In the genomic region with DNA sequence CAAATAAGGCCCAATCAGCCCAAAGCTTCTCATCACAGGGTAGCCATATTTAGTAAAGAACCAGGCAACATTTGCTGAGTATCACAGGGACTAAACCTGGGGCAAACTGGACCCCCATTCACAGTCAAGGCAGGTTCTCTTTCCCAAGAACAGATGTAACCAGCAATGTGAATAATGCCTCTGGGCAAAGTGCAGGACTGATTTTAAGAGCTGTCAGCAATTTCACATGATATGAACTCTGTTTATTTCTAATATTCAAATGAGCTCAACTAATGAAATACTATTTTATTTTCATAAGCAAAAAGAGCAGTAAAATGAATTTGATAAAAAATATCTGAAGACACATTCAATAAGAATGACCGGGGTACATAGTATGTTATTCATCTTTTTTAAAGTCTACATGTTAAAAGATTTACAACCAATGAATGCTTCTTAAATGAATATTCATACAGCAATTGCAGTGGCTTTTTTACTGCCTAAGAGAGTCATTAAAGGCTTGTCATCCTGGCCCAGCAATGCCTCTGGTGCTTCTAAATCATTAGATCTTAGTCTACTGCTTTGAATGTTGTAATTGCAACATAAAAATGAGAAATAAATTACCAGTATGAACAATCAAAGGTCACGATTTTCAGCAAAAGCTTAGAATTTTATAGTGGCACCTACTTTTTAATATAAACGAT, we compare ENCODE assay signal across 20 cellular contexts.
DNase-seq lines count a peak whose midpoint lies in the region; ATAC-seq, FAIRE-seq and TF ChIP-seq lines count a peak whose summit lies in the region.
"Had no signal": no experiment of that assay in that cellular context is flagged by ENCODE, and none has a peak within 500 bp of the region (broad histone marks: within the 10 kb centered on the region; RNA-seq: fewer than 3 reads in every experiment).

No MANE protein-coding gene starts in this region.

- in situ Hi-C loops in HepG2 (cut with HindIII; ENCODE audit: extremely low pct_ligation_motif_present, low pct_unique_long_range_greater_than_20kb) = no loop called here

- H3K9me3 ChIP-seq in HepG2 (ENCODE audit: low read length) (no peaks in the 10 kb centered on the region), right lobe of liver (no peaks in the 10 kb centered on the region), lower lobe of right lung (no peaks in the 10 kb centered on the region)
- H3K9me3 ChIP-seq: HAP-1 had no signal

- TF ChIP-seq EP300 in HepG2 (IDR thresholded peaks at IDR 0.05; ENCODE audit: low read depth in 2 of 2, low read length in 2 of 2) (no peak), HepG2 (CRISPR knock-in tag; IDR thresholded peaks at IDR 0.05; ENCODE audit: borderline replicate concordance) (no peak)

- POLR2A ChIA-PET in HepG2 (lab: Yijun Ruan, JAX) = no interaction called here

- TF ChIP-seq POLR2A in HepG2 (IDR thresholded peaks at IDR 0.05; ENCODE audit: insufficient read depth in 1 of 2, low read depth in 2 of 2, low read length in 2 of 2) = no peak
- TF ChIP-seq POLR2A in right lobe of liver (IDR thresholded peaks at IDR 0.05) = no peak

- H3K27me3 ChIP-seq in HepG2 (ENCODE audit: control insufficient read depth in 1 of 2, insufficient read depth in 2 of 2, low read length in 2 of 2) (no peaks in the 10 kb centered on the region), right lobe of liver (no peaks in the 10 kb centered on the region), lower lobe of right lung (ENCODE audit: low read depth) (no peaks in the 10 kb centered on the region)

- H3K4me3 ChIP-seq in HepG2 (replicated peaks in 1 of 3; ENCODE audit: insufficient read depth in 1 of 3, low read depth in 2 of 3, low read length in 3 of 3) (no peak overlapping the region), right lobe of liver (no peak overlapping the region), lower lobe of right lung (no peak overlapping the region)
- H3K4me3 ChIP-seq: HAP-1 had no signal

- FAIRE-seq in HepG2 (lab: Jason Lieb, UNC) = no peak
- FAIRE-seq: GM19239 had no signal

- H2AFZ ChIP-seq in HepG2 (ENCODE audit: low read length) = no peak overlapping the region

- intact Hi-C loops in HepG2 (cut with micrococcal nuclease; ENCODE audit: unreplicated experiment) = no loop called here
- intact Hi-C loops in right lobe of liver (cut with DNase I) = no loop called here
- intact Hi-C loops in lower lobe of right lung (cut with DNase I) = no loop called here

- DNase-seq in HepG2 (ENCODE audit: low spot score) (no peak), right lobe of liver (no peak), NCI-H526 treated with DMSO at 0.1 percent for 48 hours (lab: John Stamatoyannopoulos, UW) (peak; percentile 13), glutamatergic neuron (no peak), NCI-H226 (no peak), lower lobe of right lung (no peak)
- DNase-seq: DMS53, GDM1, MM.1S, NCI-H1092, PC-3, Right ventricle myocardium superior, SW 1271 had no signal

- TF ChIP-seq CTCF in HepG2 (CRISPR knock-in tag; IDR thresholded peaks at IDR 0.05) (no peak), right lobe of liver (IDR thresholded peaks at IDR 0.05) (no peak), glutamatergic neuron (IDR thresholded peaks at IDR 0.05; ENCODE audit: partially characterized antibody, unreplicated experiment) (no peak), lower lobe of right lung (IDR thresholded peaks at IDR 0.05) (no peak)

- CTCF ChIA-PET in HepG2 (lab: Yijun Ruan, JAX; ENCODE audit: low intra/inter-chr PET ratio, low total read pairs) = no interaction called here

- no peak overlapping the region for H3K4me3 Mint-ChIP-seq in glutamatergic neuron (ENCODE audit: unreplicated experiment)
- H3K4me3 Mint-ChIP-seq: B cell, CD14-positive monocyte had no signal

- ATAC-seq in HepG2 (no peak), right lobe of liver (no peak), GM19397 (IDR thresholded peaks at IDR 0.05; ENCODE audit: unreplicated experiment) (no peak), HG03139 (IDR thresholded peaks at IDR 0.05; ENCODE audit: unreplicated experiment) (no peak), lower lobe of right lung (no peak)
- ATAC-seq: PC-3 had no signal

- whole genome bisulfite sequencing in HepG2 (ENCODE audit: low lambda C conversion rate) = 89% methylated on average over 3 of the region's 3 CpGs
- 86% methylated on average over 3 of the region's 3 CpGs for WGBS in right lobe of liver (ENCODE audit: insufficient coverage, low coverage, low lambda C conversion rate, missing lambda C conversion rate)

- no peaks in the 10 kb centered on the region for H3K36me3 Mint-ChIP-seq in glutamatergic neuron (ENCODE audit: unreplicated experiment)

- H3K4me1 ChIP-seq in HepG2 (ENCODE audit: insufficient read depth, low read length) = no peaks in the 10 kb centered on the region
- H3K4me1 ChIP-seq in right lobe of liver = no peaks in the 10 kb centered on the region
- no peaks in the 10 kb centered on the region for H3K4me1 ChIP-seq in lower lobe of right lung

- no peak overlapping the region for H3K27ac ChIP-seq in HepG2 (ENCODE audit: extremely low read length, insufficient read depth, low read length)
- H3K27ac ChIP-seq in right lobe of liver = no peak overlapping the region
- H3K27ac ChIP-seq in lower lobe of right lung = no peak overlapping the region
- H3K27ac ChIP-seq: 22Rv1 had no signal

- H3K27ac Mint-ChIP-seq in glutamatergic neuron (ENCODE audit: unreplicated experiment) = peak overlapping the region; percentile 48
- H3K27ac Mint-ChIP-seq: B cell had no signal

- H3K36me3 ChIP-seq in HepG2 (replicated peaks in 1 of 2; ENCODE audit: control insufficient read depth in 1 of 2, insufficient read depth in 2 of 2, low read length in 2 of 2) = no peaks in the 10 kb centered on the region
- no peaks in the 10 kb centered on the region for H3K36me3 ChIP-seq in right lobe of liver
- no peaks in the 10 kb centered on the region for H3K36me3 ChIP-seq in lower lobe of right lung
- H3K36me3 ChIP-seq: HAP-1 had no signal

- TF ChIP-seq RAD21 in HepG2 (CRISPR knock-in tag; IDR thresholded peaks at IDR 0.05) = no peak

- H3K27me3 Mint-ChIP-seq in glutamatergic neuron (ENCODE audit: unreplicated experiment) = peaks cover 4% of the 10 kb centered on the region
- H3K27me3 Mint-ChIP-seq: B cell had no signal

- H3K4me1 Mint-ChIP-seq in glutamatergic neuron (ENCODE audit: low read depth, unreplicated experiment) = peaks cover 19% of the 10 kb centered on the region
- H3K4me1 Mint-ChIP-seq: B cell, CD14-positive monocyte had no signal

- no peaks in the 10 kb centered on the region for H3K9me3 Mint-ChIP-seq in glutamatergic neuron (ENCODE audit: unreplicated experiment)

- no TSS peak for BruUV-seq in HepG2 (replicated peaks; lab: Mats Ljungman, UMichigan)

- no peak overlapping the region for H3K9ac ChIP-seq in HepG2 (ENCODE audit: insufficient read depth, low read depth, low read length)

- no peaks in the 10 kb centered on the region for H3K79me2 ChIP-seq in HepG2 (ENCODE audit: insufficient read depth, low read length)

- H4K20me1 ChIP-seq in HepG2 (ENCODE audit: insufficient read depth, low read length) = no peaks in the 10 kb centered on the region

- H3K4me2 ChIP-seq in HepG2 (ENCODE audit: low read depth, low read length) = no peak overlapping the region

TF ChIP-seq in HepG2, 621 proteins besides CTCF, POLR2A, EP300 and RAD21:
- TF ChIP-seq MAFF (IDR thresholded peaks at IDR 0.05; ENCODE audit: low read depth, low read length) (peak; percentile 51; the same call in 1 of the 2 replicates), KDM5A (IDR thresholded peaks at IDR 0.05; ENCODE audit: borderline replicate concordance, low read length) (no peak), MAFK (conservative IDR thresholded peaks at IDR 0.05 in 1 of 2, IDR thresholded peaks at IDR 0.05 in 1 of 2; ENCODE audit: low read length in 2 of 2) (peak; percentile 39 to 71; a peak in 3 of 4 replicates), ZNF329 (CRISPR knock-in tag; IDR thresholded peaks at IDR 0.05; ENCODE audit: low read depth) (no peak)
